In the genomic region with DNA sequence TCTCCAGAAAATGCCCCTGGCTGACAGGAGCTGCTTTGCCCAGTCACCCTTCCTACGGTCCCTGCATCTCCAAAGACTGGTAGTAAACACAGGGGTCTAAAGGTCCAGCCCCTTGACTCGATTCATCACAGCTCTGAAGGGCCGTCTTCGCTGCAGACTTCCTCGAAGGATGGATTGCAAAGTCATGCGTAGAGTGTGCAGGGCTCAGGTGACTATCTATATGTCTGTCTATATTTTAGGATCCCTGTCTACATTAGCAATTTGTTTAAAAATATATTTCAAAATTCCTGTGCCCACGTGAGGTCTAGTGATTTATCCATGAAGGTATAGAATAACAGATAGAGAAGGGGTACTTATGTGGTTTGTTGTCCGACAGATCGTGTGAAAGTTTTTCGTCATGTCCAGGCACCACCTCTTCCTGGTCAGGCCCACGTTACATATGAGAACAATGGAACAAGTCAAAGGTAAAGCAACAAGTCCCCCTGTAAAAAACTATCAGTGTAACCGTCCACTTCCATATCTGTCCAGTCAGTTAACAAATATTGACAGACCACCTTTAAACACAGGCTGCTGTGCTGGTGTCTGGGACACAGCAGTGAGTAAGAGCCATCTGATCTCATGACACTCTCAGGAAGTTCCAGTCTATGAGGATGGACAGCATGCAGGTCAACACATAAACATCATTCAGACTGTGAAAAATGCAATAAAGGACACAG, we compare ENCODE assay signal across 6 cellular contexts.
DNase-seq lines count a peak whose midpoint lies in the region; ATAC-seq and TF ChIP-seq lines count a peak whose summit lies in the region.
"Not testable (repeated sequence)": the region's sequence is repeated elsewhere in the genome, so short reads cannot be mapped to it uniquely, and the experiment has no call there.

No MANE protein-coding gene starts in this region.

- not testable (repeated sequence) for H4K20me1 ChIP-seq in PC-3 (ENCODE audit: low read length); hepatocyte (ENCODE audit: insufficient read depth, poor library complexity, severe bottlenecking)

- not testable (repeated sequence) for H2BK12ac ChIP-seq in mesenchymal stem cell (ENCODE audit: low read length in 2 of 2)

- not testable (repeated sequence) for H3K4me3 ChIP-seq in PC-3 (ENCODE audit: low read length); hepatocyte; mesenchymal stem cell (ENCODE audit: insufficient read depth in 1 of 2, low read depth in 1 of 2, low read length in 2 of 2)

- not testable (repeated sequence) for H3K23ac ChIP-seq in mesenchymal stem cell (ENCODE audit: low read length in 2 of 2)

- not testable (repeated sequence) for BruUV-seq in Calu3 (replicated peaks; lab: Mats Ljungman, UMichigan); MCF 10A (replicated peaks; lab: Mats Ljungman, UMichigan)
- TSS peak; percentile 45 for BruUV-seq in PC-3 (replicated peaks; lab: Mats Ljungman, UMichigan)

- H3K18ac ChIP-seq in mesenchymal stem cell (ENCODE audit: low read depth in 1 of 2, low read length in 2 of 2) = not testable (repeated sequence)

- H2BK5ac ChIP-seq in mesenchymal stem cell (ENCODE audit: low read depth, low read length, poor library complexity, severe bottlenecking) = not testable (repeated sequence)

- H3K79me2 ChIP-seq in PC-3 (ENCODE audit: low read length); hepatocyte: not testable (repeated sequence)

- H4K8ac ChIP-seq in mesenchymal stem cell (ENCODE audit: low read length) = not testable (repeated sequence)

- not testable (repeated sequence) for H3K27me3 ChIP-seq in PC-3 (ENCODE audit: low read length); hepatocyte
- H3K27me3 ChIP-seq in mesenchymal stem cell (ENCODE audit: control insufficient read depth in 1 of 2, insufficient read depth in 1 of 2, low read length in 2 of 2) = peaks cover 20 to 55% of the 10 kb centered on the region in 2 experiments

- H3K9me3 Mint-ChIP-seq in Calu3 (ENCODE audit: low read depth, unreplicated experiment) (peaks cover 14% of the 10 kb centered on the region), MCF 10A (ENCODE audit: unreplicated experiment) (peaks cover 29% of the 10 kb centered on the region), progenitor cell of endocrine pancreas (ENCODE audit: low read depth) (peaks cover 18% of the 10 kb centered on the region)

- not testable (repeated sequence) for H3F3A ChIP-seq in PC-3 (ENCODE audit: low read length, unreplicated experiment)

- peaks cover 12% of the 10 kb centered on the region; the same call in 1 of the 2 replicates for H3K9me3 ChIP-seq in PC-3 (ENCODE audit: low read length)
- not testable (repeated sequence) for H3K9me3 ChIP-seq in hepatocyte (ENCODE audit: low read depth)
- H3K9me3 ChIP-seq in mesenchymal stem cell (ENCODE audit: control insufficient read depth, low read length) = peaks cover 15% of the 10 kb centered on the region

- not testable (repeated sequence) for H3K14ac ChIP-seq in mesenchymal stem cell (ENCODE audit: low read length in 2 of 2)

- H3K27ac ChIP-seq in PC-3 (ENCODE audit: low read length) (peak overlapping the region; percentile 97), hepatocyte (peak overlapping the region; percentile 82)
- H3K27ac ChIP-seq in mesenchymal stem cell (ENCODE audit: low read length, poor library complexity, severe bottlenecking) = not testable (repeated sequence)

- H3K36me3 Mint-ChIP-seq in Calu3 (ENCODE audit: insufficient read depth, unreplicated experiment); MCF 10A (ENCODE audit: insufficient read depth, unreplicated experiment); progenitor cell of endocrine pancreas (ENCODE audit: insufficient read depth): not testable (repeated sequence)

- not testable (repeated sequence) for H3K4me3 Mint-ChIP-seq in Calu3 (ENCODE audit: low read depth, unreplicated experiment); MCF 10A (ENCODE audit: unreplicated experiment); progenitor cell of endocrine pancreas (ENCODE audit: low read depth)

- not testable (repeated sequence) for H3K36me3 ChIP-seq in PC-3 (ENCODE audit: low read depth, low read length); hepatocyte (replicated peaks; ENCODE audit: insufficient read depth, low read depth); mesenchymal stem cell (ENCODE audit: control insufficient read depth in 1 of 2, insufficient read depth in 2 of 2, low read depth in 1 of 2, low read length in 2 of 2)

- intact Hi-C loops in Calu3 (cut with micrococcal nuclease; ENCODE audit: unreplicated experiment); MCF 10A (cut with micrococcal nuclease): not testable (repeated sequence)
- intact Hi-C loops in PC-3 (cut with micrococcal nuclease) = loop anchor here (5.0 kb wide), 1 partner anchor 66 kb away; no protein-coding TSS in a partner anchor

- H4K91ac ChIP-seq in mesenchymal stem cell (ENCODE audit: low read length) = not testable (repeated sequence)

- H3K9ac ChIP-seq in PC-3 (ENCODE audit: low read length); mesenchymal stem cell (ENCODE audit: low read length): not testable (repeated sequence)

- H3K4me1 Mint-ChIP-seq in Calu3 (ENCODE audit: low read depth, unreplicated experiment) (peaks cover 41% of the 10 kb centered on the region), MCF 10A (ENCODE audit: insufficient read depth, unreplicated experiment) (peaks cover 56% of the 10 kb centered on the region), progenitor cell of endocrine pancreas (ENCODE audit: low read depth) (peaks cover 30% of the 10 kb centered on the region)

- not testable (repeated sequence) for H3K9me2 ChIP-seq in PC-3 (replicated peaks; ENCODE audit: low read length); hepatocyte (replicated peaks; ENCODE audit: insufficient read depth)

- H2AFZ ChIP-seq in PC-3 (ENCODE audit: low read length); hepatocyte; mesenchymal stem cell (ENCODE audit: low read depth, low read length): not testable (repeated sequence)

- CTCF ChIA-PET in Calu3 (lab: Charles Lee); PC-3 (lab: Charles Lee); MCF 10A (lab: Yijun Ruan, JAX): not testable (repeated sequence)

- H2BK120ac ChIP-seq in mesenchymal stem cell (ENCODE audit: low read depth, low read length) = not testable (repeated sequence)

- ATAC-seq in PC-3 = peak; percentile 49

- H3K4me2 ChIP-seq in PC-3 (ENCODE audit: low read length); hepatocyte; mesenchymal stem cell (ENCODE audit: low read length, poor library complexity, severe bottlenecking): not testable (repeated sequence)

- peaks cover 47% of the 10 kb centered on the region for H3K4me1 ChIP-seq in PC-3 (ENCODE audit: insufficient read depth, low read length)
- H3K4me1 ChIP-seq in hepatocyte (ENCODE audit: insufficient read depth); mesenchymal stem cell (ENCODE audit: control insufficient read depth, insufficient read depth, low read depth, low read length): not testable (repeated sequence)

- not testable (repeated sequence) for H3K27me3 Mint-ChIP-seq in Calu3 (ENCODE audit: unreplicated experiment); MCF 10A (ENCODE audit: insufficient read depth, unreplicated experiment)
- peaks cover 10% of the 10 kb centered on the region for H3K27me3 Mint-ChIP-seq in progenitor cell of endocrine pancreas

- H3K79me1 ChIP-seq in mesenchymal stem cell (replicated peaks; ENCODE audit: low read length, poor library complexity, severe bottlenecking) = not testable (repeated sequence)

- not testable (repeated sequence) for H3K4ac ChIP-seq in mesenchymal stem cell (ENCODE audit: low read depth in 1 of 2, low read length in 2 of 2)

- WGBS in hepatocyte (ENCODE audit: low lambda C conversion rate, missing lambda C conversion rate) = 73% methylated on average over 12 of the region's 12 CpGs
- 70% methylated on average over 10 of the region's 12 CpGs for WGBS in mesenchymal stem cell

- TF ChIP-seq CTCF in Calu3 (IDR thresholded peaks at IDR 0.05; ENCODE audit: unreplicated experiment); PC-3 (conservative IDR thresholded peaks at IDR 0.05; ENCODE audit: low read depth, low read length); MCF 10A (IDR thresholded peaks at IDR 0.05; ENCODE audit: unreplicated experiment); hepatocyte (IDR thresholded peaks at IDR 0.05; ENCODE audit: poor library complexity); progenitor cell of endocrine pancreas (IDR thresholded peaks at IDR 0.05; ENCODE audit: unreplicated experiment): not testable (repeated sequence)

- not testable (repeated sequence) for H2BK15ac ChIP-seq in mesenchymal stem cell (ENCODE audit: low read depth, poor library complexity, severe bottlenecking)

- not testable (repeated sequence) for H2AK5ac ChIP-seq in mesenchymal stem cell (ENCODE audit: low read length, severe bottlenecking)

- POLR2A ChIA-PET in PC-3 (lab: Charles Lee; ENCODE audit: unreplicated experiment) = not testable (repeated sequence)
- POLR2A ChIA-PET in MCF 10A (lab: Yijun Ruan, JAX) = interaction anchor here (0.7 to 4.9 kb wide), 7 partner anchors 14 to 217 kb away, joined by 3 to 44 read pairs (median 3); no protein-coding TSS in a partner anchor

- H3K27ac Mint-ChIP-seq in Calu3 (ENCODE audit: unreplicated experiment) (peak overlapping the region; percentile 5), MCF 10A (ENCODE audit: low read depth, unreplicated experiment) (peak overlapping the region; percentile 95), progenitor cell of endocrine pancreas (peak overlapping the region; percentile 86)

- not testable (repeated sequence) for DNase-seq in Calu3; MCF 10A (ENCODE audit: unreplicated experiment); progenitor cell of endocrine pancreas (ENCODE audit: low spot score, unreplicated experiment)
- DNase-seq in PC-3 = peak; percentile 67
- DNase-seq in hepatocyte (ENCODE audit: low spot score) = peak; percentile 31
- DNase-seq in mesenchymal stem cell = peak; percentile 18

Comparison
In these comparisons a context has a peak if more than half of its experiments do, and no peak if none do; other contexts are left out.
1. H3K27ac Mint-ChIP-seq: peak in every context shown above with its lines; median percentile 95 in MCF 10A; 86 in progenitor cell of endocrine pancreas; 5 in Calu3.